In the genomic region with DNA sequence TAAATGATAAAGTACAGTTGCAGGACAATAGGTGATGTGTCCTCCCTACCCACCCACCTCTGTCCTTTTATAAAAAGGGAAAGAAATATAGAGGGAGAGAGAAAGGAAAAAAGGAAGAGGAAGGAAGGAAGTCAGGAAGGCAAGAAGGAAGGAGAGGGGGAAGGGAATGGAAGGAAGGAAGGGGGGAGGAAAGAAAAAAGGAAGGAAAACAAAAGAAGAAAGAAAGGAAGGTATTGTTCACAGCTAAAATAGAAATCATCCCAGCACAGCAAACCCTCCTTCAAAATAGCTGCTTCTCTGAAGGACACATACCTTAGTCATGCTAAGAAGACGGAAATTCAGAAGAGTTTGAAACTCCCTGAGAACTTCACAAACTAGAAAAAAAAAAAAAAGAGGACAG, we compare ENCODE assay signal across 1 cellular context.
TF ChIP-seq lines count a peak whose summit lies in the region.

No MANE protein-coding gene starts in this region.

TF ChIP-seq in GM23338, 12 proteins besides CTCF, POLR2A, EP300 and RAD21 (continued from another document):
- TF ChIP-seq, protein P1, sequence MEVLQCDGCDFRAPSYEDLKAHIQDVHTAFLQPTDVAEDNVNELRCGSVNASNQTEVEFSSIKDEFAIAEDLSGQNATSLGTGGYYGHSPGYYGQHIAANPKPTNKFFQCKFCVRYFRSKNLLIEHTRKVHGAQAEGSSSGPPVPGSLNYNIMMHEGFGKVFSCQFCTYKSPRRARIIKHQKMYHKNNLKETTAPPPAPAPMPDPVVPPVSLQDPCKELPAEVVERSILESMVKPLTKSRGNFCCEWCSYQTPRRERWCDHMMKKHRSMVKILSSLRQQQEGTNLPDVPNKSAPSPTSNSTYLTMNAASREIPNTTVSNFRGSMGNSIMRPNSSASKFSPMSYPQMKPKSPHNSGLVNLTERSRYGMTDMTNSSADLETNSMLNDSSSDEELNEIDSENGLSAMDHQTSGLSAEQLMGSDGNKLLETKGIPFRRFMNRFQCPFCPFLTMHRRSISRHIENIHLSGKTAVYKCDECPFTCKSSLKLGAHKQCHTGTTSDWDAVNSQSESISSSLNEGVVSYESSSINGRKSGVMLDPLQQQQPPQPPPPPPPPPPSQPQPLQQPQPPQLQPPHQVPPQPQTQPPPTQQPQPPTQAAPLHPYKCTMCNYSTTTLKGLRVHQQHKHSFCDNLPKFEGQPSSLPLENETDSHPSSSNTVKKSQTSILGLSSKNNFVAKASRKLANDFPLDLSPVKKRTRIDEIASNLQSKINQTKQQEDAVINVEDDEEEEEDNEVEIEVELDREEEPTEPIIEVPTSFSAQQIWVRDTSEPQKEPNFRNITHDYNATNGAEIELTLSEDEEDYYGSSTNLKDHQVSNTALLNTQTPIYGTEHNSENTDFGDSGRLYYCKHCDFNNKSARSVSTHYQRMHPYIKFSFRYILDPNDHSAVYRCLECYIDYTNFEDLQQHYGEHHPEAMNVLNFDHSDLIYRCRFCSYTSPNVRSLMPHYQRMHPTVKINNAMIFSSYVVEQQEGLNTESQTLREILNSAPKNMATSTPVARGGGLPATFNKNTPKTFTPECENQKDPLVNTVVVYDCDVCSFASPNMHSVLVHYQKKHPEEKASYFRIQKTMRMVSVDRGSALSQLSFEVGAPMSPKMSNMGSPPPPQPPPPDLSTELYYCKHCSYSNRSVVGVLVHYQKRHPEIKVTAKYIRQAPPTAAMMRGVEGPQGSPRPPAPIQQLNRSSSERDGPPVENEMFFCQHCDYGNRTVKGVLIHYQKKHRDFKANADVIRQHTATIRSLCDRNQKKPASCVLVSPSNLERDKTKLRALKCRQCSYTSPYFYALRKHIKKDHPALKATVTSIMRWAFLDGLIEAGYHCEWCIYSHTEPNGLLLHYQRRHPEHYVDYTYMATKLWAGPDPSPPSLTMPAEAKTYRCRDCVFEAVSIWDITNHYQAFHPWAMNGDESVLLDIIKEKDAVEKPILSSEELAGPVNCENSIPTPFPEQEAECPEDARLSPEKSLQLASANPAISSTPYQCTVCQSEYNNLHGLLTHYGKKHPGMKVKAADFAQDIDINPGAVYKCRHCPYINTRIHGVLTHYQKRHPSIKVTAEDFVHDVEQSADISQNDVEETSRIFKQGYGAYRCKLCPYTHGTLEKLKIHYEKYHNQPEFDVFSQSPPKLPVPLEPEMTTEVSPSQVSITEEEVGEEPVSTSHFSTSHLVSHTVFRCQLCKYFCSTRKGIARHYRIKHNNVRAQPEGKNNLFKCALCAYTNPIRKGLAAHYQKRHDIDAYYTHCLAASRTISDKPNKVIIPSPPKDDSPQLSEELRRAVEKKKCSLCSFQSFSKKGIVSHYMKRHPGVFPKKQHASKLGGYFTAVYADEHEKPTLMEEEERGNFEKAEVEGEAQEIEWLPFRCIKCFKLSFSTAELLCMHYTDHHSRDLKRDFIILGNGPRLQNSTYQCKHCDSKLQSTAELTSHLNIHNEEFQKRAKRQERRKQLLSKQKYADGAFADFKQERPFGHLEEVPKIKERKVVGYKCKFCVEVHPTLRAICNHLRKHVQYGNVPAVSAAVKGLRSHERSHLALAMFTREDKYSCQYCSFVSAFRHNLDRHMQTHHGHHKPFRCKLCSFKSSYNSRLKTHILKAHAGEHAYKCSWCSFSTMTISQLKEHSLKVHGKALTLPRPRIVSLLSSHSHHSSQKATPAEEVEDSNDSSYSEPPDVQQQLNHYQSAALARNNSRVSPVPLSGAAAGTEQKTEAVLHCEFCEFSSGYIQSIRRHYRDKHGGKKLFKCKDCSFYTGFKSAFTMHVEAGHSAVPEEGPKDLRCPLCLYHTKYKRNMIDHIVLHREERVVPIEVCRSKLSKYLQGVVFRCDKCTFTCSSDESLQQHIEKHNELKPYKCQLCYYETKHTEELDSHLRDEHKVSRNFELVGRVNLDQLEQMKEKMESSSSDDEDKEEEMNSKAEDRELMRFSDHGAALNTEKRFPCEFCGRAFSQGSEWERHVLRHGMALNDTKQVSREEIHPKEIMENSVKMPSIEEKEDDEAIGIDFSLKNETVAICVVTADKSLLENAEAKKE (CRISPR knock-in tag; IDR thresholded peaks at IDR 0.05) = no peak
- TF ChIP-seq, protein P2, sequence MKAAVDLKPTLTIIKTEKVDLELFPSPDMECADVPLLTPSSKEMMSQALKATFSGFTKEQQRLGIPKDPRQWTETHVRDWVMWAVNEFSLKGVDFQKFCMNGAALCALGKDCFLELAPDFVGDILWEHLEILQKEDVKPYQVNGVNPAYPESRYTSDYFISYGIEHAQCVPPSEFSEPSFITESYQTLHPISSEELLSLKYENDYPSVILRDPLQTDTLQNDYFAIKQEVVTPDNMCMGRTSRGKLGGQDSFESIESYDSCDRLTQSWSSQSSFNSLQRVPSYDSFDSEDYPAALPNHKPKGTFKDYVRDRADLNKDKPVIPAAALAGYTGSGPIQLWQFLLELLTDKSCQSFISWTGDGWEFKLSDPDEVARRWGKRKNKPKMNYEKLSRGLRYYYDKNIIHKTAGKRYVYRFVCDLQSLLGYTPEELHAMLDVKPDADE (IDR thresholded peaks at IDR 0.05) = no peak
- TF ChIP-seq STAT1 (IDR thresholded peaks at IDR 0.05; ENCODE audit: unreplicated experiment) (no peak), REST (IDR thresholded peaks at IDR 0.05; ENCODE audit: unreplicated experiment) (no peak), NANOG (IDR thresholded peaks at IDR 0.05; ENCODE audit: borderline replicate concordance) (no peak), ZNF114 (CRISPR knock-in tag; IDR thresholded peaks at IDR 0.05) (no peak)
TF ChIP-seq in GM23338: peak in this region for 0.
